8 cellular contexts compared by ENCODE assay signal in genomic region chr6:152301806-152302568, GRCh38.
DNase-seq lines count a peak whose midpoint lies in the region; ATAC-seq and TF ChIP-seq lines count a peak whose summit lies in the region.

No MANE protein-coding gene starts in this region.

- peaks cover 2% of the 10 kb centered on the region for H3K36me3 Mint-ChIP-seq in activated CD4-positive, alpha-beta T cell treated with anti-CD3 and anti-CD28 coated beads, Interleukin-2, amount 10 ng/mL, durations not matched to agents 24 days and 14 days (ENCODE audit: low read depth)

- intact Hi-C loops in activated CD4-positive, alpha-beta T cell treated with anti-CD3 and anti-CD28 coated beads, Interleukin-2, amount 10 ng/mL, durations not matched to agents 24 days and 14 days (cut with micrococcal nuclease), result loop anchor here (1.0 to 10.0 kb wide), 5 partner anchors 36 to 910 kb away; partner anchors contain the start of genes MTRF1L, RMND1 and ZBTB2

- POLR2A ChIA-PET in AG04449 (lab: Yijun Ruan, JAX), result interaction anchor here (0.6 to 1.0 kb wide), 2 partner anchors 9 to 68 kb away, joined by 3 to 4 read pairs; no protein-coding TSS in a partner anchor

- H3K4me1 Mint-ChIP-seq in activated CD4-positive, alpha-beta T cell treated with anti-CD3 and anti-CD28 coated beads, Interleukin-2, amount 10 ng/mL, durations not matched to agents 24 days and 14 days, result peaks cover 22% of the 10 kb centered on the region

- ATAC-seq in GM18870 (IDR thresholded peaks at IDR 0.05; ENCODE audit: unreplicated experiment) (peak; percentile 84), HG03108 (IDR thresholded peaks at IDR 0.05; ENCODE audit: unreplicated experiment) (peak; percentile 91), left lobe of liver (peak; percentile 90)

- H3K4me3 Mint-ChIP-seq in activated CD4-positive, alpha-beta T cell treated with anti-CD3 and anti-CD28 coated beads, Interleukin-2, amount 10 ng/mL, durations not matched to agents 24 days and 14 days, result peak overlapping the region; percentile 94

- peak overlapping the region; percentile 68 for H3K4me3 ChIP-seq in AG04449 (ENCODE audit: low read depth, low read length)

- CTCF ChIA-PET in AG04449 (lab: Yijun Ruan, JAX), result interaction anchor here (0.6 to 3.4 kb wide), 21 partner anchors 9 to 369 kb away, joined by 3 to 22 read pairs (median 5); no protein-coding TSS in a partner anchor

- H3K9me3 Mint-ChIP-seq in activated CD4-positive, alpha-beta T cell treated with anti-CD3 and anti-CD28 coated beads, Interleukin-2, amount 10 ng/mL, durations not matched to agents 24 days and 14 days, result no peaks in the 10 kb centered on the region

- H3K27ac Mint-ChIP-seq in activated CD4-positive, alpha-beta T cell treated with anti-CD3 and anti-CD28 coated beads, Interleukin-2, amount 10 ng/mL, durations not matched to agents 24 days and 14 days, result peak overlapping the region; percentile 99

- peak; percentile 73 for TF ChIP-seq CTCF in AG04449 (IDR thresholded peaks at IDR 0.05; ENCODE audit: insufficient read depth, low read length, missing control alignments)

- no peak for DNase-seq in AG04449 (ENCODE audit: low read depth, low spot score)
- peak; percentile 91 to 96 for DNase-seq in NCI-H524 (lab: John Stamatoyannopoulos, UW)
- DNase-seq in activated CD4-positive, alpha-beta T cell treated with anti-CD3 and anti-CD28 coated beads, Interleukin-2, amount 10 ng/mL, durations not matched to agents 24 days and 14 days, result peak; percentile 97
- DNase-seq in dedifferentiated amniotic fluid mesenchymal stem cell (ENCODE audit: extremely low spot score), result peak; percentile 79
- DNase-seq in left lobe of liver (ENCODE audit: low spot score), result peak; percentile 91
- DNase-seq in stimulated activated CD4-positive, alpha-beta T cell treated with anti-CD3 and anti-CD28 coated beads, Interleukin-2, amount 100 ng/mL, for 24 hours, result peak; percentile 88 to 90

- no peaks in the 10 kb centered on the region for H3K27me3 Mint-ChIP-seq in activated CD4-positive, alpha-beta T cell treated with anti-CD3 and anti-CD28 coated beads, Interleukin-2, amount 10 ng/mL, durations not matched to agents 24 days and 14 days
